18 cellular contexts compared by ENCODE assay signal in the genomic region with DNA sequence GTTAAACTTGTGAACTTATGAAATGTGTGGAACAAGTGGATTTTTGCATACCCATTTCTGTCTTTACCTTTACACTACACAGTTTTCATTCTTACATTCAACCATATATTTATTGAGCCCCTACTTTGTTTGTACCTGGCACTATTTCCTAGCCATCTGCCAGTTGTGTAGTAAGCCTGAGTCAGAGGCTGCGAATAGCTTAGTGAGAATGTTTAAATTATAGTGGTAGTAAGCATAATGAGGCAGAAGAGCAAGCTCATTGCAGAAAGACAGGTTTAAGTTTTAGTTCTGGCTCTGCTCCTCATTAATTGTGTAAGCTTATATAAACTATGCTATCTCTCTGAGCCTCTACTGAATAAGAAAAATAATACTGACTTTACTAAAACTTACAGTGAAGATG.
"Had no signal": no experiment of that assay in that cellular context is flagged by ENCODE, and none has a peak within 500 bp of the region (broad histone marks: within the 10 kb centered on the region; RNA-seq: fewer than 3 reads in every experiment).

No MANE protein-coding gene starts in this region.

- H3K27ac ChIP-seq: heart left ventricle, left lung, right atrium auricular region, transverse colon had no signal

- H3K27me3 Mint-ChIP-seq: activated B cell treated with CpG ODN at 0.5 μM for 24 hours; activated CD4-positive, alpha-beta T cell treated with anti-CD3 and anti-CD28 coated beads, Interleukin-2, amount 10 ng/mL, durations not matched to agents 24 days and 14 days; activated T-helper 17 cell treated with anti-CD3 and anti-CD28 coated beads, Interleukin-2, amount 50 U/mL, for 72 hours; central memory CD8-positive, alpha-beta T cell; effector memory CD8-positive, alpha-beta T cell; stimulated activated memory B cell treated with anti-CD40 and anti-IgM and Interleukin-4, amounts not matched to agents 10 μg/mL and 1 μg/mL and 100 μg/mL, for 72 hours had no signal

- DNase-seq: activated B cell treated with CpG ODN at 0.5 μM for 24 hours; activated CD4-positive, alpha-beta T cell treated with anti-CD3 and anti-CD28 coated beads, Interleukin-2, amount 10 ng/mL, durations not matched to agents 24 days and 14 days; activated CD8-positive, alpha-beta memory T cell treated with anti-CD3 and anti-CD28 coated beads for 24 hours; activated naive CD4-positive, alpha-beta T cell treated with anti-CD3 and anti-CD28 coated beads for 36 hours; effector memory CD8-positive, alpha-beta T cell; erythroblast; foreskin melanocyte; heart left ventricle; left lung; natural killer cell; T-helper 2 cell; transverse colon had no signal

- H3K4me3 Mint-ChIP-seq: activated B cell treated with CpG ODN at 0.5 μM for 24 hours; activated CD4-positive, alpha-beta T cell treated with anti-CD3 and anti-CD28 coated beads, Interleukin-2, amount 10 ng/mL, durations not matched to agents 24 days and 14 days; activated naive CD4-positive, alpha-beta T cell treated with anti-CD3 and anti-CD28 coated beads for 36 hours; activated T-helper 17 cell treated with anti-CD3 and anti-CD28 coated beads, Interleukin-2, amount 50 U/mL, for 72 hours; central memory CD8-positive, alpha-beta T cell; effector memory CD8-positive, alpha-beta T cell; natural killer cell; stimulated activated memory B cell treated with anti-CD40 and anti-IgM and Interleukin-4, amounts not matched to agents 10 μg/mL and 1 μg/mL and 100 μg/mL, for 72 hours had no signal

- FAIRE-seq: islet of Langerhans, TTC549 had no signal

- H3K27me3 ChIP-seq: heart left ventricle, left lung, right atrium auricular region, transverse colon had no signal

- H3K27ac Mint-ChIP-seq: activated B cell treated with CpG ODN at 0.5 μM for 24 hours; activated CD4-positive, alpha-beta T cell treated with anti-CD3 and anti-CD28 coated beads, Interleukin-2, amount 10 ng/mL, durations not matched to agents 24 days and 14 days; activated naive CD4-positive, alpha-beta T cell treated with anti-CD3 and anti-CD28 coated beads for 36 hours; activated T-helper 17 cell treated with anti-CD3 and anti-CD28 coated beads, Interleukin-2, amount 50 U/mL, for 72 hours; effector memory CD8-positive, alpha-beta T cell; natural killer cell; stimulated activated memory B cell treated with anti-CD40 and anti-IgM and Interleukin-4, amounts not matched to agents 10 μg/mL and 1 μg/mL and 100 μg/mL, for 72 hours had no signal

- H3K4me1 Mint-ChIP-seq: activated B cell treated with CpG ODN at 0.5 μM for 24 hours; activated CD4-positive, alpha-beta T cell treated with anti-CD3 and anti-CD28 coated beads, Interleukin-2, amount 10 ng/mL, durations not matched to agents 24 days and 14 days; activated T-helper 17 cell treated with anti-CD3 and anti-CD28 coated beads, Interleukin-2, amount 50 U/mL, for 72 hours; central memory CD8-positive, alpha-beta T cell; natural killer cell; stimulated activated memory B cell treated with anti-CD40 and anti-IgM and Interleukin-4, amounts not matched to agents 10 μg/mL and 1 μg/mL and 100 μg/mL, for 72 hours had no signal

- H3K4me1 ChIP-seq: heart left ventricle, left lung, right atrium auricular region, transverse colon had no signal

- H3K9me3 ChIP-seq: heart left ventricle, left lung, right atrium auricular region, transverse colon had no signal

- H3K4me3 ChIP-seq: heart left ventricle, left lung, right atrium auricular region, transverse colon had no signal

- H3K9me3 Mint-ChIP-seq: activated B cell treated with CpG ODN at 0.5 μM for 24 hours; activated CD4-positive, alpha-beta T cell treated with anti-CD3 and anti-CD28 coated beads, Interleukin-2, amount 10 ng/mL, durations not matched to agents 24 days and 14 days; stimulated activated memory B cell treated with anti-CD40 and anti-IgM and Interleukin-4, amounts not matched to agents 10 μg/mL and 1 μg/mL and 100 μg/mL, for 72 hours had no signal

- ATAC-seq: activated T-helper 17 cell treated with anti-CD3 and anti-CD28 coated beads, Interleukin-2, amount 50 U/mL, for 72 hours; effector memory CD8-positive, alpha-beta T cell; heart left ventricle; left lung; natural killer cell; stimulated activated memory B cell treated with anti-CD40 and anti-IgM and Interleukin-4, amounts not matched to agents 10 μg/mL and 1 μg/mL and 100 μg/mL, for 72 hours had no signal

- H3K36me3 Mint-ChIP-seq: natural killer cell; stimulated activated memory B cell treated with anti-CD40 and anti-IgM and Interleukin-4, amounts not matched to agents 10 μg/mL and 1 μg/mL and 100 μg/mL, for 72 hours had no signal

- H3K36me3 ChIP-seq: heart left ventricle, left lung, right atrium auricular region, transverse colon had no signal
